ENCODE assay signal across 24 cellular contexts in genomic region chr4:102089850-102090621, GRCh38.
DNase-seq lines count a peak whose midpoint lies in the region; ATAC-seq, FAIRE-seq and TF ChIP-seq lines count a peak whose summit lies in the region.
"Had no signal": no experiment of that assay in that cellular context is flagged by ENCODE, and none has a peak within 500 bp of the region (broad histone marks: within the 10 kb centered on the region; RNA-seq: fewer than 3 reads in every experiment).

No MANE protein-coding gene starts in this region.

- no peak overlapping the region for H3K4me3 ChIP-seq in lower lobe of right lung
- H3K4me3 ChIP-seq: A549; BLaER1 treated with 17β-estradiol and CSF1 and Interleukin-3, amounts not matched to agents 10 nM and 100 nM; HAP-1 had no signal

- H3K9me3 ChIP-seq in lower lobe of right lung = no peaks in the 10 kb centered on the region
- H3K9me3 ChIP-seq: A549, BE2C, HAP-1 had no signal

- H3K36me3 ChIP-seq in lower lobe of right lung = no peaks in the 10 kb centered on the region
- H3K36me3 ChIP-seq: BE2C; BLaER1 treated with 17β-estradiol and CSF1 and Interleukin-3, amounts not matched to agents 10 nM and 100 nM; HAP-1 had no signal

- DNase-seq in D721Med (ENCODE audit: insufficient read length, low spot score) (no peak), amniotic epithelial cell (ENCODE audit: low read depth) (peak; percentile 42), middle frontal gyrus (ENCODE audit: extremely low spot score, low spot score) (peak; percentile 47), occipital lobe (lab: John Stamatoyannopoulos, UW) (peak; percentile 13), islet precursor cell (no peak), lower lobe of right lung (no peak)
- no peak for DNase-seq in stimulated activated CD4-positive, alpha-beta T cell treated with anti-CD3 and anti-CD28 coated beads, Interleukin-4, amount 100 ng/mL, for 4 hours
- DNase-seq: 8988T; ACHN; AML-193; BE2C; CD4-positive, alpha-beta T cell; CD8-positive, alpha-beta memory T cell; DMS53; DMS79 treated with DMSO at 0.1 percent for 48 hours; GF-D8; GOT3; HFFc6 had no signal

- TF ChIP-seq CTCF in D721Med (IDR thresholded peaks at IDR 0.05; ENCODE audit: insufficient read depth, missing control alignments) = no peak
- no peak for TF ChIP-seq CTCF in lower lobe of right lung (IDR thresholded peaks at IDR 0.05)

- no peaks in the 10 kb centered on the region for H3K27me3 ChIP-seq in lower lobe of right lung (ENCODE audit: low read depth)
- H3K27me3 ChIP-seq: BE2C; BLaER1 treated with 17β-estradiol and CSF1 and Interleukin-3, amounts not matched to agents 10 nM and 100 nM had no signal

- FAIRE-seq in D721Med (lab: Jason Lieb, UNC) = peak; percentile 11
- FAIRE-seq: A549, GM12892, H54 had no signal

- no peak overlapping the region for H3K27ac ChIP-seq in lower lobe of right lung
- H3K27ac ChIP-seq: A549; BLaER1 treated with 17β-estradiol and CSF1 and Interleukin-3, amounts not matched to agents 10 nM and 100 nM had no signal

- intact Hi-C loops in lower lobe of right lung (cut with DNase I) = no loop called here

- no peak for ATAC-seq in HG02763 (IDR thresholded peaks at IDR 0.05; ENCODE audit: unreplicated experiment)
- no peak for ATAC-seq in lower lobe of right lung
- ATAC-seq: A549 had no signal

- no peaks in the 10 kb centered on the region for H3K4me1 ChIP-seq in lower lobe of right lung
- H3K4me1 ChIP-seq: A549; BE2C; BLaER1 treated with 17β-estradiol and CSF1 and Interleukin-3, amounts not matched to agents 10 nM and 100 nM; HAP-1 had no signal

Comparison
In these comparisons a context has a peak if more than half of its experiments do, and no peak if none do; other contexts are left out.
1. DNase-seq: peak in amniotic epithelial cell (single experiment), middle frontal gyrus (single experiment) and occipital lobe (single experiment); none in D721Med (single experiment), islet precursor cell (single experiment), lower lobe of right lung (single experiment) and stimulated activated CD4-positive, alpha-beta T cell treated with anti-CD3 and anti-CD28 coated beads, Interleukin-4, amount 100 ng/mL, for 4 hours (0 of 2).